ENCODE assay signal across 1 cellular context in the genomic region with DNA sequence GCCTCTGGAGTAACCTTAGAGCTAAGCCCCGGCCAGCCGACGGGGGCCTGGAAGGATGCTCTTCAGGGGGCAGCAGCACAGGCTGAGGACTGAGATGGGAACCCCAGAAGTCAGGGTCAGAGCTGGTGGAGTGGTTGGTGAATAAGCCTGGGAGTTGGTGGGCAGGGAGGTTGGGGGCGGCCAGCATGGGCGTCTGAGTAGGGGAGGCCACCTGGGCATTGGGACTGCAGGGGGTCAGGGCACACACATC.
A peak's percentile ranks its signal among the peaks of the same experiment; 100 is the strongest.
TF ChIP-seq lines count a peak whose summit lies in the region.

No MANE protein-coding gene starts in this region.

TF ChIP-seq in K562, 482 proteins besides CTCF, POLR2A, EP300 and RAD21:
- TF ChIP-seq, protein P1, sequence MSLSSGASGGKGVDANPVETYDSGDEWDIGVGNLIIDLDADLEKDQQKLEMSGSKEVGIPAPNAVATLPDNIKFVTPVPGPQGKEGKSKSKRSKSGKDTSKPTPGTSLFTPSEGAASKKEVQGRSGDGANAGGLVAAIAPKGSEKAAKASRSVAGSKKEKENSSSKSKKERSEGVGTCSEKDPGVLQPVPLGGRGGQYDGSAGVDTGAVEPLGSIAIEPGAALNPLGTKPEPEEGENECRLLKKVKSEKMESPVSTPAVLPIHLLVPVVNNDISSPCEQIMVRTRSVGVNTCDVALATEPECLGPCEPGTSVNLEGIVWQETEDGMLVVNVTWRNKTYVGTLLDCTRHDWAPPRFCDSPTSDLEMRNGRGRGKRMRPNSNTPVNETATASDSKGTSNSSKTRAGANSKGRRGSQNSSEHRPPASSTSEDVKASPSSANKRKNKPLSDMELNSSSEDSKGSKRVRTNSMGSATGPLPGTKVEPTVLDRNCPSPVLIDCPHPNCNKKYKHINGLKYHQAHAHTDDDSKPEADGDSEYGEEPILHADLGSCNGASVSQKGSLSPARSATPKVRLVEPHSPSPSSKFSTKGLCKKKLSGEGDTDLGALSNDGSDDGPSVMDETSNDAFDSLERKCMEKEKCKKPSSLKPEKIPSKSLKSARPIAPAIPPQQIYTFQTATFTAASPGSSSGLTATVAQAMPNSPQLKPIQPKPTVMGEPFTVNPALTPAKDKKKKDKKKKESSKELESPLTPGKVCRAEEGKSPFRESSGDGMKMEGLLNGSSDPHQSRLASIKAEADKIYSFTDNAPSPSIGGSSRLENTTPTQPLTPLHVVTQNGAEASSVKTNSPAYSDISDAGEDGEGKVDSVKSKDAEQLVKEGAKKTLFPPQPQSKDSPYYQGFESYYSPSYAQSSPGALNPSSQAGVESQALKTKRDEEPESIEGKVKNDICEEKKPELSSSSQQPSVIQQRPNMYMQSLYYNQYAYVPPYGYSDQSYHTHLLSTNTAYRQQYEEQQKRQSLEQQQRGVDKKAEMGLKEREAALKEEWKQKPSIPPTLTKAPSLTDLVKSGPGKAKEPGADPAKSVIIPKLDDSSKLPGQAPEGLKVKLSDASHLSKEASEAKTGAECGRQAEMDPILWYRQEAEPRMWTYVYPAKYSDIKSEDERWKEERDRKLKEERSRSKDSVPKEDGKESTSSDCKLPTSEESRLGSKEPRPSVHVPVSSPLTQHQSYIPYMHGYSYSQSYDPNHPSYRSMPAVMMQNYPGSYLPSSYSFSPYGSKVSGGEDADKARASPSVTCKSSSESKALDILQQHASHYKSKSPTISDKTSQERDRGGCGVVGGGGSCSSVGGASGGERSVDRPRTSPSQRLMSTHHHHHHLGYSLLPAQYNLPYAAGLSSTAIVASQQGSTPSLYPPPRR (CRISPR knock-in tag; IDR thresholded peaks at IDR 0.05; ENCODE audit: borderline replicate concordance): no peak
- TF ChIP-seq CBFA2T2 (conservative IDR thresholded peaks at IDR 0.05) (no peak), FOXP1 (CRISPR knock-in tag; IDR thresholded peaks at IDR 0.05) (0 out of 2 replicates have a peak, but pooled peaks have one; percentile 12), ZNF830 (CRISPR knock-in tag; IDR thresholded peaks at IDR 0.05) (0 out of 2 replicates have a peak, but pooled peaks have one; percentile 11), SP1 (CRISPR knock-in tag; IDR thresholded peaks at IDR 0.05) (no peak), CAMTA2 (CRISPR knock-in tag; conservative IDR thresholded peaks at IDR 0.05) (0 out of 2 replicates have a peak, but pooled peaks have one; percentile 28), XRCC3 (IDR thresholded peaks at IDR 0.05) (no peak), SUPT5H (IDR thresholded peaks at IDR 0.05) (no peak)
- TF ChIP-seq, protein P2, sequence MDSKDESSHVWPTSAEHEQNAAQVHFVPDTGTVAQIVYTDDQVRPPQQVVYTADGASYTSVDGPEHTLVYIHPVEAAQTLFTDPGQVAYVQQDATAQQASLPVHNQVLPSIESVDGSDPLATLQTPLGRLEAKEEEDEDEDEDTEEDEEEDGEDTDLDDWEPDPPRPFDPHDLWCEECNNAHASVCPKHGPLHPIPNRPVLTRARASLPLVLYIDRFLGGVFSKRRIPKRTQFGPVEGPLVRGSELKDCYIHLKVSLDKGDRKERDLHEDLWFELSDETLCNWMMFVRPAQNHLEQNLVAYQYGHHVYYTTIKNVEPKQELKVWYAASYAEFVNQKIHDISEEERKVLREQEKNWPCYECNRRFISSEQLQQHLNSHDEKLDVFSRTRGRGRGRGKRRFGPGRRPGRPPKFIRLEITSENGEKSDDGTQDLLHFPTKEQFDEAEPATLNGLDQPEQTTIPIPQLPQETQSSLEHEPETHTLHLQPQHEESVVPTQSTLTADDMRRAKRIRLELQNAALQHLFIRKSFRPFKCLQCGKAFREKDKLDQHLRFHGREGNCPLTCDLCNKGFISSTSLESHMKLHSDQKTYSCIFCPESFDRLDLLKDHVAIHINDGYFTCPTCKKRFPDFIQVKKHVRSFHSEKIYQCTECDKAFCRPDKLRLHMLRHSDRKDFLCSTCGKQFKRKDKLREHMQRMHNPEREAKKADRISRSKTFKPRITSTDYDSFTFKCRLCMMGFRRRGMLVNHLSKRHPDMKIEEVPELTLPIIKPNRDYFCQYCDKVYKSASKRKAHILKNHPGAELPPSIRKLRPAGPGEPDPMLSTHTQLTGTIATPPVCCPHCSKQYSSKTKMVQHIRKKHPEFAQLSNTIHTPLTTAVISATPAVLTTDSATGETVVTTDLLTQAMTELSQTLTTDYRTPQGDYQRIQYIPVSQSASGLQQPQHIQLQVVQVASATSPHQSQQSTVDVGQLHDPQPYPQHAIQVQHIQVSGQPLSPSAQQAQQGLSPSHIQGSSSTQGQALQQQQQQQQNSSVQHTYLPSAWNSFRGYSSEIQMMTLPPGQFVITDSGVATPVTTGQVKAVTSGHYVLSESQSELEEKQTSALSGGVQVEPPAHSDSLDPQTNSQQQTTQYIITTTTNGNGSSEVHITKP (IDR thresholded peaks at IDR 0.05; ENCODE audit: partially characterized antibody): peak; percentile 81
